In genomic region chr6:117602899-117603588, GRCh38 we compare ENCODE assay signal across 7 cellular contexts. TPM values are rescaled to one million over a fixed set of nuclear protein-coding genes. Genes with fewer than 3 reads are reported as not detected.
DNase-seq lines count a peak whose midpoint lies in the region; ATAC-seq and TF ChIP-seq lines count a peak whose summit lies in the region.

No MANE protein-coding gene starts in this region.

- peak overlapping the region; percentile 98 for H3K27ac Mint-ChIP-seq in activated CD8-positive, alpha-beta T cell treated with anti-CD3 and anti-CD28 coated beads for 36 hours
- peak overlapping the region; percentile 99 to 100 for H3K27ac Mint-ChIP-seq in stimulated activated naive CD8-positive, alpha-beta T cell treated with anti-CD3 and anti-CD28 coated beads, Interleukin-15, amount 100 ng/mL, for 72 hours

- no peak for DNase-seq in HFF-Myc (ENCODE audit: extremely low read depth, low read depth)
- no peak for DNase-seq in activated CD8-positive, alpha-beta T cell treated with anti-CD3 and anti-CD28 coated beads for 36 hours
- DNase-seq in stimulated activated naive CD8-positive, alpha-beta T cell treated with anti-CD3 and anti-CD28 coated beads, Interleukin-15, amount 100 ng/mL, for 72 hours: no peak
- no peak for DNase-seq in 8988T
- DNase-seq in mucosa of gallbladder (ENCODE audit: low spot score): no peak

- ATAC-seq in activated CD8-positive, alpha-beta T cell treated with anti-CD3 and anti-CD28 coated beads for 36 hours: no peak
- ATAC-seq in stimulated activated naive CD8-positive, alpha-beta T cell treated with anti-CD3 and anti-CD28 coated beads, Interleukin-15, amount 100 ng/mL, for 72 hours: no peak
- no peak for ATAC-seq in HG03045 (IDR thresholded peaks at IDR 0.05; ENCODE audit: unreplicated experiment)

- H3K4me3 ChIP-seq in HFF-Myc (replicated peaks; ENCODE audit: low read depth, low read length): peak overlapping the region; percentile 68
- peak overlapping the region; percentile 93 for H3K4me3 ChIP-seq in iPS-15b (ENCODE audit: low read depth, low read length)

- H3K4me1 Mint-ChIP-seq in activated CD8-positive, alpha-beta T cell treated with anti-CD3 and anti-CD28 coated beads for 36 hours (ENCODE audit: low read depth): peaks cover 23% of the 10 kb centered on the region
- H3K4me1 Mint-ChIP-seq in stimulated activated naive CD8-positive, alpha-beta T cell treated with anti-CD3 and anti-CD28 coated beads, Interleukin-15, amount 100 ng/mL, for 72 hours: peaks cover 13% of the 10 kb centered on the region

- no peaks in the 10 kb centered on the region for H3K36me3 ChIP-seq in iPS-15b (ENCODE audit: control insufficient read depth, insufficient read depth, low read length)

- intact Hi-C loops in activated CD8-positive, alpha-beta T cell treated with anti-CD3 and anti-CD28 coated beads for 36 hours (cut with micrococcal nuclease): loop anchor here (5.0 kb wide), 2 partner anchors 56 to 74 kb away; partner anchors contain the start of gene NUS1

- H3K9me3 ChIP-seq in iPS-15b (ENCODE audit: control insufficient read depth, insufficient read depth, low read length): no peaks in the 10 kb centered on the region

- H3K36me3 Mint-ChIP-seq in activated CD8-positive, alpha-beta T cell treated with anti-CD3 and anti-CD28 coated beads for 36 hours (ENCODE audit: low read depth): peaks cover 18% of the 10 kb centered on the region

- peak overlapping the region; percentile 76 for H3K9ac ChIP-seq in iPS-15b (ENCODE audit: low read depth, low read length)

- peaks cover 3% of the 10 kb centered on the region for H3K4me1 ChIP-seq in iPS-15b (ENCODE audit: control insufficient read depth, insufficient read depth, low read length)

- peaks cover 1% of the 10 kb centered on the region for H3K27me3 Mint-ChIP-seq in activated CD8-positive, alpha-beta T cell treated with anti-CD3 and anti-CD28 coated beads for 36 hours
- H3K27me3 Mint-ChIP-seq in stimulated activated naive CD8-positive, alpha-beta T cell treated with anti-CD3 and anti-CD28 coated beads, Interleukin-15, amount 100 ng/mL, for 72 hours: no peaks in the 10 kb centered on the region

- peak overlapping the region; percentile 98 for H3K4me3 Mint-ChIP-seq in activated CD8-positive, alpha-beta T cell treated with anti-CD3 and anti-CD28 coated beads for 36 hours
- peak overlapping the region; percentile 99 to 100 for H3K4me3 Mint-ChIP-seq in stimulated activated naive CD8-positive, alpha-beta T cell treated with anti-CD3 and anti-CD28 coated beads, Interleukin-15, amount 100 ng/mL, for 72 hours

- no peaks in the 10 kb centered on the region for H3K27me3 ChIP-seq in iPS-15b (ENCODE audit: control insufficient read depth, insufficient read depth, low read length)

- H3K9me3 Mint-ChIP-seq in activated CD8-positive, alpha-beta T cell treated with anti-CD3 and anti-CD28 coated beads for 36 hours: no peaks in the 10 kb centered on the region
- H3K9me3 Mint-ChIP-seq in stimulated activated naive CD8-positive, alpha-beta T cell treated with anti-CD3 and anti-CD28 coated beads, Interleukin-15, amount 100 ng/mL, for 72 hours: no peaks in the 10 kb centered on the region

- POLR2A ChIA-PET in activated CD8-positive, alpha-beta T cell treated with anti-CD3 and anti-CD28 coated beads for 36 hours (lab: Charles Lee): interaction anchor here (0.8 to 3.0 kb wide), 9 partner anchors 14 to 128 kb away, joined by 3 to 15 read pairs (median 5); partner anchors contain the start of gene DCBLD1

- TF ChIP-seq CTCF in HFF-Myc (IDR thresholded peaks at IDR 0.05; ENCODE audit: low read depth, low read length, missing control alignments): no peak
- TF ChIP-seq CTCF in activated CD8-positive, alpha-beta T cell treated with anti-CD3 and anti-CD28 coated beads for 36 hours (IDR thresholded peaks at IDR 0.05): no peak

- CTCF ChIA-PET in activated CD8-positive, alpha-beta T cell treated with anti-CD3 and anti-CD28 coated beads for 36 hours (lab: Charles Lee): interaction anchor here (0.7 to 7.1 kb wide), 7 partner anchors 46 to 153 kb away, joined by 3 to 103 read pairs (median 6); partner anchors contain the start of gene DCBLD1

RNA-seq across cellular contexts. Expression of gene GOPC, which starts 0.7 kb away (rescaled TPM):
- total RNA-seq in activated CD8-positive, alpha-beta T cell treated with anti-CD3 and anti-CD28 coated beads for 36 hours: 10 to 100 TPM; 14.8 to 16.1 TPM
- total RNA-seq in mucosa of gallbladder: 20.9 TPM
